20 cellular contexts compared by ENCODE assay signal in the genomic region with DNA sequence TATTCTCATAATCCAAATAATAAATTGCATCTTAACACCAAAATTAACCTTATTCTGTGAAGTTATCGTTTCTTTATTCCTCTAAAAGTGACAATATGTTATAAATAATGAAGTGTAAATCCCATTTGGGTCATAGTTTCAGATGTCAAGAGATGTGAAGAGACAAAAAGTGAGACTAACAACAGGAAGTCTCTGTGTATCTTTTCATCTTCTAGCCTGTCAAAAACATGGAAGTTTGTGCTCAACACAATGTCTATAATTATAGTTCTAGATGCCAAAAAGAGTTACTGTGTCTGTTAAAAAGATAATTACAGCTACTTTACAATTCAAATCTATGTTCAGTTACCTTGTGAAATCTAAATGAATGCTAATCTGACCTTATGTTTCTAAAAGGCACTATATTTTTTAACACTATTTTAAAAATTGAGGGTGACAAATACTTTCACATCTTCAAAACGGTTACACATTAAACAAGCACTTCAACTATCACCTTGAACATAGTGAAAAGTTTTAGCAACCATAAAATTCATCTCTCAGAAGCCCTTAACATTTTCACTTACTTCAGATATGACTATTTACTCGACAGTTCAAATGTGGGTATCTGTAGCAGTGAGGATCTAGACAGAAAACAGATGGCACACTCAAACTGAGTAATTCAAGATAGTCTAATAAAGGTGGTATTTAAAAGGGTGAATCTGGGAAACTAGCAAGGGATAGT.
A peak's percentile ranks its signal among the peaks of the same experiment; 100 is the strongest.
DNase-seq lines count a peak whose midpoint lies in the region; ATAC-seq and TF ChIP-seq lines count a peak whose summit lies in the region.
"Had no signal": no experiment of that assay in that cellular context is flagged by ENCODE, and none has a peak within 500 bp of the region (broad histone marks: within the 10 kb centered on the region; RNA-seq: fewer than 3 reads in every experiment).

No MANE protein-coding gene starts in this region.

- H3K9me3 ChIP-seq in SU-DHL-6 (ENCODE audit: insufficient read depth, low read length) (no peaks in the 10 kb centered on the region), heart right ventricle (peaks cover 0 to 7% (median 0%) of the 10 kb centered on the region in 11 donors)
- H3K9me3 ChIP-seq: adrenal gland, BE2C had no signal

- H2AFZ ChIP-seq in SU-DHL-6 (ENCODE audit: low read depth, low read length, severe bottlenecking) = peak overlapping the region; percentile 39

- DNase-seq in HuH-7 (ENCODE audit: low spot score) (no peak), heart right ventricle (no peak)
- no peak for DNase-seq in activated naive CD4-positive, alpha-beta T cell (lab: John Stamatoyannopoulos, UW)
- DNase-seq: activated CD8-positive, alpha-beta T cell treated with anti-CD3 and anti-CD28 coated beads, Interleukin-2, amount 10 ng/mL, durations not matched to agents 7 days and 5 days; adrenal gland; BE2C; effector CD8-positive, alpha-beta T cell; islet precursor cell; NCI-H146; NCI-H2227 treated with DMSO at 0.1 percent for 48 hours; NK-92 treated with Interleukin-12 subunit alpha and Interleukin-12 subunit beta, amount 100 ng/mL, for 24 hours; retina; stimulated activated CD4-positive, alpha-beta T cell treated with anti-CD3 and anti-CD28 coated beads, Interleukin-15, amount 100 ng/mL, for 24 hours; stimulated activated naive CD8-positive, alpha-beta T cell treated with anti-CD3 and anti-CD28 coated beads, Interleukin-15, Interleukin-2, amounts not matched to agents 100 U/mL and 50 U/mL, for 24 hours; T-helper 17 cell had no signal

- H3K4me1 ChIP-seq in heart right ventricle = no peaks in the 10 kb centered on the region
- H3K4me1 ChIP-seq: adrenal gland, BE2C had no signal

- H3K27ac ChIP-seq in SU-DHL-6 (ENCODE audit: low read depth, low read length) (no peak overlapping the region), heart right ventricle (no peak overlapping the region)
- H3K27ac ChIP-seq: adrenal gland had no signal

- 53 to 54% methylated on average over 3 of the region's 3 CpGs for WGBS in heart right ventricle, 2 donors

- no peaks in the 10 kb centered on the region for H3K27me3 ChIP-seq in SU-DHL-6 (ENCODE audit: low read length)
- no peaks in the 10 kb centered on the region for H3K27me3 ChIP-seq in heart right ventricle
- H3K27me3 ChIP-seq: adrenal gland, BE2C had no signal

- H3K36me3 ChIP-seq in SU-DHL-6 (ENCODE audit: low read length) (no peaks in the 10 kb centered on the region), heart right ventricle (peaks cover 0 to 3% (median 0%) of the 10 kb centered on the region in 9 donors)
- H3K36me3 ChIP-seq: adrenal gland, BE2C had no signal

- H3K4me3 ChIP-seq in SU-DHL-6 (ENCODE audit: insufficient read depth, low read length, poor library complexity, severe bottlenecking) (no peak overlapping the region), heart right ventricle (no peak overlapping the region)
- H3K4me3 ChIP-seq: adrenal gland had no signal

- no peaks in the 10 kb centered on the region for H3F3A ChIP-seq in SU-DHL-6 (ENCODE audit: insufficient read depth)

- TF ChIP-seq CTCF in SU-DHL-6 (IDR thresholded peaks at IDR 0.05; ENCODE audit: insufficient read depth, low read length, poor library complexity, severe bottlenecking) (no peak), heart right ventricle (IDR thresholded peaks at IDR 0.05) (no peak)

- intact Hi-C loops in heart right ventricle (cut with DNase I) = no loop called here

- H3K79me2 ChIP-seq in SU-DHL-6 (ENCODE audit: insufficient read depth, low read length) = no peaks in the 10 kb centered on the region

- no peak overlapping the region for H3K4me2 ChIP-seq in SU-DHL-6 (ENCODE audit: low read depth, low read length, poor library complexity, severe bottlenecking)

- H4K20me1 ChIP-seq in SU-DHL-6 (ENCODE audit: low read depth, low read length) = no peaks in the 10 kb centered on the region

- no peaks in the 10 kb centered on the region for H3K9me2 ChIP-seq in SU-DHL-6 (replicated peaks; ENCODE audit: insufficient read depth, low read length)

- ATAC-seq in GM19328 (IDR thresholded peaks at IDR 0.05; ENCODE audit: unreplicated experiment) (peak; percentile 43), HG02642 (IDR thresholded peaks at IDR 0.05; ENCODE audit: poor library complexity, unreplicated experiment) (peak; percentile 56), HG03159 (IDR thresholded peaks at IDR 0.05; ENCODE audit: unreplicated experiment) (peak; percentile 85), SK-N-SH treated with all-trans-retinoic acid at 6 μM for 48 hours (no peak), heart right ventricle (no peak)
- ATAC-seq: activated CD8-positive, alpha-beta T cell treated with anti-CD3 and anti-CD28 coated beads, Interleukin-2, amount 10 ng/mL, durations not matched to agents 7 days and 5 days; stimulated activated naive CD8-positive, alpha-beta T cell treated with anti-CD3 and anti-CD28 coated beads, Interleukin-15, Interleukin-2, amounts not matched to agents 100 U/mL and 50 U/mL, for 24 hours; T-helper 17 cell had no signal

- H3K9ac ChIP-seq in SU-DHL-6 (ENCODE audit: low read length) = no peak overlapping the region

TF ChIP-seq in SK-N-SH treated with all-trans-retinoic acid at 6 μM for 48 hours, 23 proteins besides CTCF, POLR2A, EP300 and RAD21:
- TF ChIP-seq RARB (CRISPR knock-in tag; IDR thresholded peaks at IDR 0.05) = no peak
- no peak for TF ChIP-seq BACH2 (CRISPR knock-in tag; IDR thresholded peaks at IDR 0.05; ENCODE audit: borderline replicate concordance)

Comparison
In these comparisons a context has a peak if more than half of its experiments do, and no peak if none do; other contexts are left out.
1. ATAC-seq: peak in GM19328 (single experiment), HG02642 (single experiment) and HG03159 (single experiment); none in SK-N-SH treated with all-trans-retinoic acid at 6 μM for 48 hours (single experiment) and heart right ventricle (0 of 8).